Comparison of ENCODE assay signal across 30 cellular contexts in the genomic region with DNA sequence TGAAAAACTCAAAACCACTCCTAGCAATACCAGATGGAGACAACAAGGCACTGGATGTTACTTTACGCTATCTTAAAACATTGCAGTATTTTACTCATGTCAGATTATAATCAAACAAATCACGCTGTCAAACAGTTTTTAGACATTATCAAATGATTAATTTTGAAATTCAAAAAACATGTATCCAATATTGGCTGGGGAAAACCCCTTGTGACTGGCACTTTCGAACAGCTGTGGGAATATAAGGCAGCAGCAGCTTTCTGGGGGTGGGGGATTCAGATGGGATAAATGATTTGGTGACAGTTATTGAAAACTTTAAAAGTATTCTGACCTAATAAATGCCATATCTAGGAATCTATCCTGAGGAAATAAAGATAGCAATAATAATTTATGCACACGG.
"Had no signal": no experiment of that assay in that cellular context is flagged by ENCODE, and none has a peak within 500 bp of the region (broad histone marks: within the 10 kb centered on the region; RNA-seq: fewer than 3 reads in every experiment).

No MANE protein-coding gene starts in this region.

- H3K36me3 Mint-ChIP-seq: brain had no signal

- DNase-seq: activated CD4-positive, alpha-beta memory T cell treated with anti-CD3 and anti-CD28 coated beads, Interleukin-2, amount 10 ng/mL, durations not matched to agents 7 days and 5 days; activated CD4-positive, alpha-beta T cell treated with anti-CD3 and anti-CD28 coated beads for 1 hour; activated CD4-positive, alpha-beta T cell treated with anti-CD3 and anti-CD28 coated beads for 48 hours; activated CD4-positive, CD25-positive, alpha-beta regulatory T cell; activated CD8-positive, alpha-beta memory T cell treated with anti-CD3 and anti-CD28 coated beads for 24 hours; activated CD8-positive, alpha-beta memory T cell treated with anti-CD3 and anti-CD28 coated beads, Interleukin-2, amount 10 ng/mL, durations not matched to agents 7 days and 5 days; activated gamma-delta T cell treated with Interleukin-2 at 50 U/mL for 16 hours; activated naive CD4-positive, alpha-beta T cell treated with anti-CD3 and anti-CD28 coated beads for 36 hours; activated T-cell treated with anti-CD3 and anti-CD28 coated beads, Interleukin-2, amount 50 U/mL, for 4 hours; anterior cingulate cortex; caudate nucleus; cerebellar nuclear complex; KG1; MM.1S; MV-4-11; NCI-H1092; NCI-H1436 treated with DMSO at 0.1 percent for 48 hours; NCI-H1694 treated with DMSO at 0.1 percent for 48 hours; NCI-H2029; NCI-H345; NCI-H524 treated with DMSO at 0.1 percent for 48 hours; OCI-M1; Right ventricle myocardium superior; SW 1271; T1000; WERI-Rb-1 had no signal

- ATAC-seq: activated CD8-positive, alpha-beta memory T cell treated with anti-CD3 and anti-CD28 coated beads, Interleukin-2, amount 10 ng/mL, durations not matched to agents 7 days and 5 days; activated naive CD4-positive, alpha-beta T cell treated with anti-CD3 and anti-CD28 coated beads, Interleukin-2, amount 50 U/mL, for 72 hours; activated T-cell treated with anti-CD3 and anti-CD28 coated beads, Interleukin-2, amount 50 U/mL, for 4 hours had no signal

- FAIRE-seq: bronchial epithelial cell had no signal

- H3K4me3 Mint-ChIP-seq: activated CD4-positive, alpha-beta memory T cell treated with anti-CD3 and anti-CD28 coated beads, Interleukin-2, amount 10 ng/mL, durations not matched to agents 7 days and 5 days; activated CD8-positive, alpha-beta memory T cell treated with anti-CD3 and anti-CD28 coated beads, Interleukin-2, amount 10 ng/mL, durations not matched to agents 7 days and 5 days; activated naive CD4-positive, alpha-beta T cell treated with anti-CD3 and anti-CD28 coated beads for 36 hours; activated T-cell treated with anti-CD3 and anti-CD28 coated beads, Interleukin-2, amount 50 U/mL, for 4 hours; activated T-helper 1 cell treated with anti-CD3 and anti-CD28 coated beads, Interleukin-12 subunit alpha, Interleukin-12 subunit beta, Interleukin-2, Interleukin-4 antibody, amounts not matched to agents 30 ng/mL and 10 ng/mL and 1 ng/mL, durations not matched to agents 14 hours and 24 hours and 36 hours; brain had no signal

- H3K27me3 Mint-ChIP-seq: activated CD4-positive, alpha-beta memory T cell treated with anti-CD3 and anti-CD28 coated beads, Interleukin-2, amount 10 ng/mL, durations not matched to agents 7 days and 5 days; activated CD8-positive, alpha-beta memory T cell treated with anti-CD3 and anti-CD28 coated beads, Interleukin-2, amount 10 ng/mL, durations not matched to agents 7 days and 5 days; brain had no signal

- H3K36me3 ChIP-seq: WERI-Rb-1 had no signal

- H3K9me3 Mint-ChIP-seq: activated CD4-positive, alpha-beta memory T cell treated with anti-CD3 and anti-CD28 coated beads, Interleukin-2, amount 10 ng/mL, durations not matched to agents 7 days and 5 days; activated naive CD4-positive, alpha-beta T cell treated with anti-CD3 and anti-CD28 coated beads for 36 hours; activated naive CD4-positive, alpha-beta T cell treated with anti-CD3 and anti-CD28 coated beads, Interleukin-2, amount 50 U/mL, for 72 hours; activated T-cell treated with anti-CD3 and anti-CD28 coated beads, Interleukin-2, amount 50 U/mL, for 4 hours; activated T-helper 1 cell treated with anti-CD3 and anti-CD28 coated beads, Interleukin-12 subunit alpha, Interleukin-12 subunit beta, Interleukin-2, Interleukin-4 antibody, amounts not matched to agents 30 ng/mL and 10 ng/mL and 1 ng/mL, durations not matched to agents 14 hours and 24 hours and 36 hours; brain had no signal

- H3K27ac Mint-ChIP-seq: activated CD4-positive, alpha-beta memory T cell treated with anti-CD3 and anti-CD28 coated beads, Interleukin-2, amount 10 ng/mL, durations not matched to agents 7 days and 5 days; activated CD8-positive, alpha-beta memory T cell treated with anti-CD3 and anti-CD28 coated beads, Interleukin-2, amount 10 ng/mL, durations not matched to agents 7 days and 5 days; activated naive CD4-positive, alpha-beta T cell treated with anti-CD3 and anti-CD28 coated beads for 36 hours; brain had no signal

- H3K27ac ChIP-seq: WERI-Rb-1 had no signal
